In genomic region chr15:43440721-43441281, GRCh38 we compare ENCODE assay signal across 8 cellular contexts. TPM values are rescaled to one million over a fixed set of nuclear protein-coding genes. Genes with fewer than 3 reads are reported as not detected.
DNase-seq lines count a peak whose midpoint lies in the region; ATAC-seq and TF ChIP-seq lines count a peak whose summit lies in the region.

No MANE protein-coding gene starts in this region.

- peak overlapping the region; percentile 93 for H3K27ac Mint-ChIP-seq in activated CD8-positive, alpha-beta memory T cell treated with anti-CD3 and anti-CD28 coated beads, Interleukin-2, amount 10 ng/mL, durations not matched to agents 7 days and 5 days

- CTCF ChIA-PET in activated CD8-positive, alpha-beta memory T cell treated with anti-CD3 and anti-CD28 coated beads, Interleukin-2, amount 10 ng/mL, durations not matched to agents 7 days and 5 days (lab: Charles Lee), result interaction anchor here (0.5 to 3.4 kb wide), 15 partner anchors 10 to 343 kb away, joined by 3 to 66 read pairs (median 4); partner anchors contain the start of genes ELL3, TUBGCP4 and ZSCAN29
- CTCF ChIA-PET in RWPE1 (lab: Yijun Ruan, JAX), result interaction anchor here (0.5 to 1.7 kb wide), 10 partner anchors 14 to 344 kb away, joined by 3 to 9 read pairs (median 4); partner anchors contain the start of gene ELL3

- POLR2A ChIA-PET in RWPE1 (lab: Yijun Ruan, JAX; ENCODE audit: low non-redundant PET), result interaction anchor here (0.7 to 1.1 kb wide), 2 partner anchors 70 to 306 kb away, joined by 3 to 5 read pairs; partner anchors contain the start of gene PDIA3

- 25 to 44% (median 35%) methylated on average over 4 of the region's 4 CpGs for WGBS in spleen, 5 donors

- peak overlapping the region; percentile 80 for H3K27ac ChIP-seq in HUES6 (ENCODE audit: low read depth, low read length)
- peak overlapping the region; percentile 86 for H3K27ac ChIP-seq in RWPE1
- H3K27ac ChIP-seq in spleen, result peak overlapping the region in 3 of 8 donors; percentile 7 to 19 (median 15)

- peak overlapping the region; percentile 6 for H3K4me3 Mint-ChIP-seq in activated CD8-positive, alpha-beta memory T cell treated with anti-CD3 and anti-CD28 coated beads, Interleukin-2, amount 10 ng/mL, durations not matched to agents 7 days and 5 days

- H3K9me3 Mint-ChIP-seq in activated CD8-positive, alpha-beta memory T cell treated with anti-CD3 and anti-CD28 coated beads, Interleukin-2, amount 10 ng/mL, durations not matched to agents 7 days and 5 days (ENCODE audit: low read depth), result no peaks in the 10 kb centered on the region

- peak; percentile 76 for DNase-seq in activated CD8-positive, alpha-beta memory T cell treated with anti-CD3 and anti-CD28 coated beads, Interleukin-2, amount 10 ng/mL, durations not matched to agents 7 days and 5 days
- DNase-seq in activated CD8-positive, alpha-beta memory T cell treated with anti-CD3 and anti-CD28 coated beads, Interleukin-2, amount 50 U/mL, for 48 hours, result no peak
- DNase-seq in RWPE1 (ENCODE audit: low spot score) (peak; percentile 94), brain pericyte (ENCODE audit: low read depth, low spot score) (peak; percentile 87), iPS-NIHi7 (ENCODE audit: extremely low spot score) (peak; percentile 44), spleen (no peak)

- no peak overlapping the region for H3K9ac ChIP-seq in HUES6 (ENCODE audit: low read length)

- no peak for TF ChIP-seq POLR2A in spleen (IDR thresholded peaks at IDR 0.05)

- H3K36me3 Mint-ChIP-seq in activated CD8-positive, alpha-beta memory T cell treated with anti-CD3 and anti-CD28 coated beads, Interleukin-2, amount 10 ng/mL, durations not matched to agents 7 days and 5 days, result peaks cover 6% of the 10 kb centered on the region

- H3K9me3 ChIP-seq in HUES6 (ENCODE audit: control insufficient read depth, insufficient read depth, low read depth, low read length) (no peaks in the 10 kb centered on the region), spleen (no peaks in the 10 kb centered on the region)

- H3K4me1 Mint-ChIP-seq in activated CD8-positive, alpha-beta memory T cell treated with anti-CD3 and anti-CD28 coated beads, Interleukin-2, amount 10 ng/mL, durations not matched to agents 7 days and 5 days, result peaks cover 15% of the 10 kb centered on the region

- no peaks in the 10 kb centered on the region for H3K27me3 Mint-ChIP-seq in activated CD8-positive, alpha-beta memory T cell treated with anti-CD3 and anti-CD28 coated beads, Interleukin-2, amount 10 ng/mL, durations not matched to agents 7 days and 5 days

- ATAC-seq in activated CD8-positive, alpha-beta memory T cell treated with anti-CD3 and anti-CD28 coated beads, Interleukin-2, amount 10 ng/mL, durations not matched to agents 7 days and 5 days, result peak; percentile 96
- no peak for ATAC-seq in GM18873 (IDR thresholded peaks at IDR 0.05; ENCODE audit: low FRiP score, unreplicated experiment)

- intact Hi-C loops in spleen (cut with DNase I; ENCODE audit: low total_unique reads), result no loop called here

- H3K27me3 ChIP-seq in HUES6 (ENCODE audit: control insufficient read depth, insufficient read depth, low read length) (no peaks in the 10 kb centered on the region), spleen (replicated peaks in 1 of 7) (no peaks in the 10 kb centered on the region)

- peaks cover 62% of the 10 kb centered on the region for H3K36me3 ChIP-seq in HUES6 (ENCODE audit: control insufficient read depth, insufficient read depth, low read length)
- peaks cover 0 to 88% (median 25%) of the 10 kb centered on the region in 6 donors for H3K36me3 ChIP-seq in spleen

- no peak overlapping the region for H3K4me3 ChIP-seq in HUES6 (ENCODE audit: low read depth, low read length)
- no peak overlapping the region for H3K4me3 ChIP-seq in spleen

- H3K4me1 ChIP-seq in HUES6 (ENCODE audit: control insufficient read depth, insufficient read depth, low read length) (peaks cover 6% of the 10 kb centered on the region), spleen (peaks cover 0 to 12% (median 3%) of the 10 kb centered on the region in 6 donors)

- TF ChIP-seq CTCF in RWPE1 (conservative IDR thresholded peaks at IDR 0.05; ENCODE audit: low read depth) (peak; percentile 75), spleen (IDR thresholded peaks at IDR 0.05 in 8 of 11, conservative IDR thresholded peaks at IDR 0.05 in 3 of 11) (peak in 7 of 11 experiments; percentile 16 to 52 (median 34))

RNA-seq across cellular contexts. Expression of gene TP53BP1, which starts 52.2 kb away (rescaled TPM):
- 10 to 100 TPM; 23.3 to 25.8 TPM for total RNA-seq in activated CD8-positive, alpha-beta memory T cell treated with anti-CD3 and anti-CD28 coated beads, Interleukin-2, amount 10 ng/mL, durations not matched to agents 7 days and 5 days
- total RNA-seq in spleen, result 10 to 100 TPM; 37.7 to 55.4 (median 44.7) TPM
- polyA plus RNA-seq in spleen, result 10 to 100 TPM in 1 of 3 donors, 1 to 10 TPM in 2; 7.2 to 12.6 (median 9.0) TPM

Comparison
In these comparisons a context has a peak if more than half of its experiments do, and no peak if none do; other contexts are left out.
1. DNase-seq: peak in activated CD8-positive, alpha-beta memory T cell treated with anti-CD3 and anti-CD28 coated beads, Interleukin-2, amount 10 ng/mL, durations not matched to agents 7 days and 5 days (single experiment), RWPE1 (single experiment), brain pericyte (single experiment) and iPS-NIHi7 (single experiment); none in activated CD8-positive, alpha-beta memory T cell treated with anti-CD3 and anti-CD28 coated beads, Interleukin-2, amount 50 U/mL, for 48 hours (single experiment) and spleen (single experiment).